In genomic region chr1:26474824-26475223, GRCh38 we compare ENCODE assay signal across 1 cellular context.
TF ChIP-seq lines count a peak whose summit lies in the region.

No MANE protein-coding gene starts in this region.

TF ChIP-seq in neural cell, 6 proteins besides CTCF, POLR2A, EP300 and RAD21 (continued from another document):
- no peak for TF ChIP-seq REST (IDR thresholded peaks at IDR 0.05; ENCODE audit: borderline replicate concordance)
- TF ChIP-seq EZH2 (IDR thresholded peaks at IDR 0.05; ENCODE audit: borderline replicate concordance, insufficient read depth, low read length, poor library complexity, severe bottlenecking), result no peak
- TF ChIP-seq POLR2AphosphoS5 (IDR thresholded peaks at IDR 0.05), result no peak
- TF ChIP-seq SMC3 (conservative IDR thresholded peaks at IDR 0.05; ENCODE audit: poor library complexity), result no peak
- TF ChIP-seq TAF1 (IDR thresholded peaks at IDR 0.05; ENCODE audit: low read depth), result no peak
